In the genomic region with DNA sequence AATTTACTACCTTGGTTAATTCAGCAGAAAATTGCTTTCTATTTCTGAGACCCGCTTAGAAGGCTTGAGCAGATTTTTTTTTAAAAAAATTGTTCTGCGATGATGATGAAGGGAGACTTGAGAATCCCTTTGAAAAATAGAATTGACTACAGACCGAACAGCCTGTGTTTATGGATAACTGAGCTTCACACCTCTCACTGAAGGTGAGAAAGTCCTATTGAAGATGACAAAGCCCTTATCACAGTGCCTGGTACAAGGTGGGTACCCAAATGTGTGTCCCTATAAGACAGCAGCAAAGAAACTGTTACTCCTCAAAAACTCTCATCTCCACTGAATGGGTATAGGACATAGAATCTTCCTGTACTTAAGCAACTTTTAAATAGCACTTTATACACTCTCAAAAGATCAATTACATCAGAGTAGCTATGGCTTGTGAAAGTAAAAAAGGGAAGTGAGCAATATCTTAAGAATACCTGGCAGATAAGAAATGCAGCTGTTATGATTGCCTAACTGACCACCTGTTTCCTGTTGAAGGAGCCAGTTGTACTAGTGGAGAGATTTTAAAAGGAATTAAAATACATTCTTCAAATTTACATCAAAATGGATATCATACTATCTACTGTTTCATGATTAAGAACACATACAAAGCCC, we compare ENCODE assay signal across 9 cellular contexts.
A peak's percentile ranks its signal among the peaks of the same experiment; 100 is the strongest.
DNase-seq lines count a peak whose midpoint lies in the region; ATAC-seq and TF ChIP-seq lines count a peak whose summit lies in the region.
"Had no signal": no experiment of that assay in that cellular context is flagged by ENCODE, and none has a peak within 500 bp of the region (broad histone marks: within the 10 kb centered on the region; RNA-seq: fewer than 3 reads in every experiment).

No MANE protein-coding gene starts in this region.

- ATAC-seq in GM18511 (IDR thresholded peaks at IDR 0.05; ENCODE audit: unreplicated experiment) (peak; percentile 100), HG02610 (IDR thresholded peaks at IDR 0.05; ENCODE audit: unreplicated experiment) (peak; percentile 100)

- no peak for TF ChIP-seq CTCF in fibroblast of pulmonary artery (IDR thresholded peaks at IDR 0.05; ENCODE audit: low read length, missing control alignments)

- in situ Hi-C loops in KBM-7 (cut with MboI; ENCODE audit: low pct_unique_long_range_greater_than_20kb, low sequenced_read_pairs), result no loop called here

- peak; percentile 91 for DNase-seq in KBM-7
- peak; percentile 94 for DNase-seq in fibroblast of pulmonary artery (ENCODE audit: low read depth)
- no peak for DNase-seq in DMS 273 treated with DMSO at 0.1 percent for 48 hours (lab: John Stamatoyannopoulos, UW)
- no peak for DNase-seq in midbrain (lab: John Stamatoyannopoulos, UW)
- DNase-seq in NCI-H524 treated with DMSO at 0.1 percent for 48 hours (lab: John Stamatoyannopoulos, UW), result no peak
- DNase-seq in stimulated activated CD4-positive, alpha-beta T cell treated with anti-CD3 and anti-CD28 coated beads, Interleukin-4, amount 100 ng/mL, for 24 hours, result no peak
- DNase-seq: NCI-H345 had no signal

- no peak overlapping the region for H3K4me3 ChIP-seq in fibroblast of pulmonary artery (replicated peaks; ENCODE audit: low read depth, low read length)

Comparison
In these comparisons a context has a peak if more than half of its experiments do, and no peak if none do; other contexts are left out.
1. DNase-seq: peak in KBM-7 (single experiment) and fibroblast of pulmonary artery (single experiment); none in DMS 273 treated with DMSO at 0.1 percent for 48 hours (single experiment), midbrain (single experiment), NCI-H524 treated with DMSO at 0.1 percent for 48 hours (single experiment) and stimulated activated CD4-positive, alpha-beta T cell treated with anti-CD3 and anti-CD28 coated beads, Interleukin-4, amount 100 ng/mL, for 24 hours (single experiment).